ENCODE assay signal across 34 cellular contexts in the genomic region with DNA sequence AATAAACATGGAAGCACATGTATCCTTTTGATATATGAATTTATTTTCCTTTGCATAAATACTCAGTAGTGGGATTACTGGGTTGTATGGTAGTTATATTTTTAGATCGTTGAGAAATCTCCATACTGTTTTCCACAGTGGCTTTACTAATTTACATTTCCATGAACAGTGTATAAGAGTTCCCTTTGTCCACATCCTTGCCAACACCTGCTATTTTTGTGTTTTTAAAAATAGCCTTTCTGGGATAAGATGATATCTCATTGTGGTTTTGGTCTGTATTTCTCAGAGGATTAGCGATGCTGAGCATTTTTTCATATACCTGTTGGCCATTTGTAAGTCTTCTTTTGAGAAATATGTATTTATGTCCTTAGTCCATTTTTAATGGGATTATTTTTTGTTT.
"Had no signal": no experiment of that assay in that cellular context is flagged by ENCODE, and none has a peak within 500 bp of the region (broad histone marks: within the 10 kb centered on the region; RNA-seq: fewer than 3 reads in every experiment).

No MANE protein-coding gene starts in this region.

- H3K4me1 ChIP-seq: body of pancreas, breast epithelium had no signal

- H3K4me3 ChIP-seq: body of pancreas, breast epithelium had no signal

- H3K27me3 ChIP-seq: body of pancreas, brain microvascular endothelial cell, breast epithelium had no signal

- H3K4me1 Mint-ChIP-seq: activated B cell treated with CpG ODN at 0.5 μM for 24 hours; activated CD4-positive, alpha-beta T cell treated with anti-CD3 and anti-CD28 coated beads, Interleukin-2, amount 10 ng/mL, durations not matched to agents 24 days and 14 days; activated naive CD4-positive, alpha-beta T cell treated with anti-CD3 and anti-CD28 coated beads, Interleukin-2, amount 10 ng/mL, durations not matched to agents 7 days and 5 days; activated naive CD4-positive, alpha-beta T cell treated with anti-CD3 and anti-CD28 coated beads, Interleukin-2, amount 50 U/mL, for 24 hours; activated naive CD8-positive, alpha-beta T cell treated with anti-CD3 and anti-CD28 coated beads, Interleukin-2, amount 10 ng/mL, durations not matched to agents 7 days and 5 days; activated naive CD8-positive, alpha-beta T cell treated with anti-CD3 and anti-CD28 coated beads, Interleukin-2, amount 50 U/mL, for 24 hours; activated T-helper 17 cell treated with anti-CD3 and anti-CD28 coated beads, Interleukin-2, amount 50 U/mL, for 72 hours had no signal

- H3K36me3 Mint-ChIP-seq: activated naive CD4-positive, alpha-beta T cell treated with anti-CD3 and anti-CD28 coated beads, Interleukin-2, amount 10 ng/mL, durations not matched to agents 7 days and 5 days; activated naive CD8-positive, alpha-beta T cell; activated naive CD8-positive, alpha-beta T cell treated with anti-CD3 and anti-CD28 coated beads, Interleukin-2, amount 10 ng/mL, durations not matched to agents 7 days and 5 days had no signal

- H3K27ac Mint-ChIP-seq: activated B cell treated with CpG ODN at 0.5 μM for 24 hours; activated CD4-positive, alpha-beta memory T cell treated with anti-CD3 and anti-CD28 coated beads for 36 hours; activated CD4-positive, alpha-beta T cell treated with anti-CD3 and anti-CD28 coated beads, Interleukin-2, amount 10 ng/mL, durations not matched to agents 24 days and 14 days; activated CD8-positive, alpha-beta T cell treated with anti-CD3 and anti-CD28 coated beads for 36 hours; activated naive CD4-positive, alpha-beta T cell treated with anti-CD3 and anti-CD28 coated beads, Interleukin-2, amount 10 ng/mL, durations not matched to agents 7 days and 5 days; activated naive CD4-positive, alpha-beta T cell treated with anti-CD3 and anti-CD28 coated beads, Interleukin-2, amount 50 U/mL, for 24 hours; activated naive CD8-positive, alpha-beta T cell; activated naive CD8-positive, alpha-beta T cell treated with anti-CD3 and anti-CD28 coated beads, Interleukin-2, amount 10 ng/mL, durations not matched to agents 7 days and 5 days; activated naive CD8-positive, alpha-beta T cell treated with anti-CD3 and anti-CD28 coated beads, Interleukin-2, amount 50 U/mL, for 24 hours; activated T-cell treated with anti-CD3 and anti-CD28 coated beads, Interleukin-2, amount 50 U/mL, for 72 hours; activated T-helper 1 cell treated with anti-CD3 and anti-CD28 coated beads, Interleukin-12 subunit alpha, Interleukin-12 subunit beta, Interleukin-2, Interleukin-4 antibody, amounts not matched to agents 30 ng/mL and 10 ng/mL and 1 ng/mL, durations not matched to agents 14 hours and 24 hours and 36 hours; activated T-helper 17 cell treated with anti-CD3 and anti-CD28 coated beads, Interleukin-2, amount 50 U/mL, for 72 hours; T-helper 1 cell treated with Interleukin-12 subunit alpha and Interleukin-12 subunit beta and Interleukin-4 antibody, amounts not matched to agents 30 μg/mL and 1 μg/mL, for 36 hours; T-helper 2 cell treated with Interferon-gamma antibody and Interleukin-4, amounts not matched to agents 5 μg/mL and 100 μg/mL, for 36 hours had no signal

- H3K27me3 Mint-ChIP-seq: activated B cell treated with CpG ODN at 0.5 μM for 24 hours; activated CD4-positive, alpha-beta memory T cell treated with anti-CD3 and anti-CD28 coated beads for 36 hours; activated CD4-positive, alpha-beta T cell treated with anti-CD3 and anti-CD28 coated beads, Interleukin-2, amount 10 ng/mL, durations not matched to agents 24 days and 14 days; activated CD8-positive, alpha-beta T cell treated with anti-CD3 and anti-CD28 coated beads for 36 hours; activated naive CD4-positive, alpha-beta T cell treated with anti-CD3 and anti-CD28 coated beads, Interleukin-2, amount 10 ng/mL, durations not matched to agents 7 days and 5 days; activated naive CD4-positive, alpha-beta T cell treated with anti-CD3 and anti-CD28 coated beads, Interleukin-2, amount 50 U/mL, for 24 hours; activated naive CD8-positive, alpha-beta T cell; activated naive CD8-positive, alpha-beta T cell treated with anti-CD3 and anti-CD28 coated beads, Interleukin-2, amount 10 ng/mL, durations not matched to agents 7 days and 5 days; activated naive CD8-positive, alpha-beta T cell treated with anti-CD3 and anti-CD28 coated beads, Interleukin-2, amount 50 U/mL, for 24 hours; activated T-helper 17 cell treated with anti-CD3 and anti-CD28 coated beads, Interleukin-2, amount 50 U/mL, for 72 hours had no signal

- H3K9me3 ChIP-seq: body of pancreas had no signal

- H3K27ac ChIP-seq: body of pancreas, brain microvascular endothelial cell, breast epithelium, VCaP had no signal

- DNase-seq: activated B cell treated with CpG ODN at 0.5 μM for 24 hours; activated CD4-positive, alpha-beta memory T cell treated with anti-CD3 and anti-CD28 coated beads for 36 hours; activated CD4-positive, alpha-beta T cell treated with anti-CD3 and anti-CD28 coated beads for 4 hours; activated CD4-positive, alpha-beta T cell treated with anti-CD3 and anti-CD28 coated beads, Interleukin-2, amount 10 ng/mL, durations not matched to agents 24 days and 14 days; activated CD4-positive, alpha-beta T cell treated with anti-CD3 and anti-CD28 coated beads, Interleukin-2, amount 50 U/mL, for 1 hour; activated CD4-positive, alpha-beta T cell treated with anti-CD3 and anti-CD28 coated beads, Interleukin-2, amount 50 U/mL, for 4 hours; activated CD4-positive, CD25-positive, alpha-beta regulatory T cell treated with anti-CD3 and anti-CD28 coated beads, Interleukin-2, amount 50 U/mL, for 72 hours; activated CD8-positive, alpha-beta memory T cell treated with anti-CD3 and anti-CD28 coated beads, Interleukin-2, amount 50 U/mL, for 4 hours; activated CD8-positive, alpha-beta T cell treated with anti-CD3 and anti-CD28 coated beads for 36 hours; activated effector memory CD4-positive, alpha-beta T cell treated with anti-CD3 and anti-CD28 coated beads, Interleukin-2, amount 50 U/mL, for 16 hours; activated naive CD4-positive, alpha-beta T cell treated with anti-CD3 and anti-CD28 coated beads, Interleukin-2, amount 10 ng/mL, durations not matched to agents 7 days and 5 days; activated naive CD4-positive, alpha-beta T cell treated with Interleukin-2 at 50 U/mL for 16 hours; activated naive CD8-positive, alpha-beta T cell treated with anti-CD3 and anti-CD28 coated beads, Interleukin-2, amount 10 ng/mL, durations not matched to agents 7 days and 5 days; activated naive CD8-positive, alpha-beta T cell treated with anti-CD3 and anti-CD28 coated beads, Interleukin-2, amount 50 U/mL, for 24 hours; activated T-cell treated with anti-CD3 and anti-CD28 coated beads for 4 hours; activated T-cell treated with anti-CD3 and anti-CD28 coated beads, Interleukin-2, amount 50 U/mL, for 1 hour; activated T-cell treated with anti-CD3 and anti-CD28 coated beads, Interleukin-2, amount 50 U/mL, for 4 hours; activated T-cell treated with anti-CD3 and anti-CD28 coated beads, Interleukin-2, amount 50 U/mL, for 72 hours; amygdala; anterior cingulate cortex; body of pancreas; brain microvascular endothelial cell; central memory CD4-positive, alpha-beta T cell; T-helper 1 cell; T-helper 2 cell; T-helper 9 cell had no signal

- H3K36me3 ChIP-seq: brain microvascular endothelial cell, breast epithelium had no signal

- H3K4me3 Mint-ChIP-seq: activated B cell treated with CpG ODN at 0.5 μM for 24 hours; activated CD4-positive, alpha-beta memory T cell treated with anti-CD3 and anti-CD28 coated beads for 36 hours; activated CD4-positive, alpha-beta T cell treated with anti-CD3 and anti-CD28 coated beads, Interleukin-2, amount 10 ng/mL, durations not matched to agents 24 days and 14 days; activated CD8-positive, alpha-beta T cell treated with anti-CD3 and anti-CD28 coated beads for 36 hours; activated naive CD4-positive, alpha-beta T cell treated with anti-CD3 and anti-CD28 coated beads, Interleukin-2, amount 10 ng/mL, durations not matched to agents 7 days and 5 days; activated naive CD4-positive, alpha-beta T cell treated with anti-CD3 and anti-CD28 coated beads, Interleukin-2, amount 50 U/mL, for 24 hours; activated naive CD8-positive, alpha-beta T cell; activated naive CD8-positive, alpha-beta T cell treated with anti-CD3 and anti-CD28 coated beads, Interleukin-2, amount 10 ng/mL, durations not matched to agents 7 days and 5 days; activated naive CD8-positive, alpha-beta T cell treated with anti-CD3 and anti-CD28 coated beads, Interleukin-2, amount 50 U/mL, for 24 hours; activated T-cell treated with anti-CD3 and anti-CD28 coated beads, Interleukin-2, amount 50 U/mL, for 4 hours; activated T-cell treated with anti-CD3 and anti-CD28 coated beads, Interleukin-2, amount 50 U/mL, for 72 hours; activated T-helper 1 cell treated with anti-CD3 and anti-CD28 coated beads, Interleukin-12 subunit alpha, Interleukin-12 subunit beta, Interleukin-2, Interleukin-4 antibody, amounts not matched to agents 30 ng/mL and 10 ng/mL and 1 ng/mL, durations not matched to agents 14 hours and 24 hours and 36 hours; activated T-helper 17 cell treated with anti-CD3 and anti-CD28 coated beads, Interleukin-2, amount 50 U/mL, for 72 hours; T-helper 1 cell treated with Interleukin-12 subunit alpha and Interleukin-12 subunit beta and Interleukin-4 antibody, amounts not matched to agents 30 μg/mL and 1 μg/mL, for 36 hours; T-helper 2 cell treated with Interferon-gamma antibody and Interleukin-4, amounts not matched to agents 5 μg/mL and 100 μg/mL, for 36 hours had no signal
